Comparison of ENCODE assay signal across 8 cellular contexts in the genomic region with DNA sequence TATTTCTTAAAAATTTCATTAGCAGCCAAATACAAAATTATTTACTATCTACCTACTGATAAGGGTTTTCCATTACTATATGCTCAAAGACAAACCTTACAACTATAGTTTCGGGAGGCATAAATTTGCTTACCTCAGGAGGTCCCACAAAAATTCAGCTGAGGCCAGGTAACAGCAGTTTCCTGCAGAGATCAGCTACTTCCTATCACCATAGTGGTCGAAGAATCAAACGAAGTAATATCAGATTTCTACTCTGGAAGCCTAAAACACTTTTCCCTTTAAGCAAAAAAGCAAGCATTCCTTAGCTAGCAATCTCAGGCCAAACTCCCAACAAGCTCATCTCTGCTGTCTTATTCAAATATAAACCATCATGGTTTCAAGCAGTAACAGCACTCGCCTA. TPM values are rescaled to one million over a fixed set of nuclear protein-coding genes. Genes with fewer than 3 reads are reported as not detected.
DNase-seq lines count a peak whose midpoint lies in the region; ATAC-seq and TF ChIP-seq lines count a peak whose summit lies in the region.

No MANE protein-coding gene starts in this region.

- H3K27ac ChIP-seq in CD4-positive, alpha-beta T cell (ENCODE audit: low read depth, low read length), result peak overlapping the region; percentile 75

- H3K27ac Mint-ChIP-seq in CD4-positive, alpha-beta T cell, result peak overlapping the region; percentile 89
- H3K27ac Mint-ChIP-seq in nephron, result peak overlapping the region; percentile 80 to 93 (median 89)

- TF ChIP-seq CTCF in CD4-positive, alpha-beta T cell (IDR thresholded peaks at IDR 0.05), result no peak
- TF ChIP-seq CTCF in nephron (IDR thresholded peaks at IDR 0.05; ENCODE audit: unreplicated experiment in 3 of 3), result no peak

- H3K27me3 ChIP-seq in CD4-positive, alpha-beta T cell (ENCODE audit: control insufficient read depth, insufficient read depth, low read length), result no peaks in the 10 kb centered on the region

- H3K4me1 Mint-ChIP-seq in CD4-positive, alpha-beta T cell (ENCODE audit: low read depth), result peaks cover 55% of the 10 kb centered on the region
- H3K4me1 Mint-ChIP-seq in nephron, result peaks cover 27% of the 10 kb centered on the region

- H3K9me3 ChIP-seq in CD4-positive, alpha-beta T cell (ENCODE audit: control insufficient read depth, low read length), result no peaks in the 10 kb centered on the region

- CTCF ChIA-PET in CD4-positive, alpha-beta T cell (lab: Charles Lee), result interaction anchor here (1.0 to 3.1 kb wide), 5 partner anchors 13 to 68 kb away, joined by 3 to 17 read pairs (median 4); partner anchors contain the start of gene CARS1

- H3K36me3 Mint-ChIP-seq in CD4-positive, alpha-beta T cell (ENCODE audit: low read depth), result peaks cover 34% of the 10 kb centered on the region
- peaks cover 16% of the 10 kb centered on the region for H3K36me3 Mint-ChIP-seq in nephron (ENCODE audit: low read depth)

- no peak for ATAC-seq in CD4-positive, alpha-beta T cell (ENCODE audit: poor library complexity)
- ATAC-seq in HG02981 (IDR thresholded peaks at IDR 0.05; ENCODE audit: unreplicated experiment) (no peak), HG03460 (IDR thresholded peaks at IDR 0.05; ENCODE audit: unreplicated experiment) (no peak)

- DNase-seq in CD4-positive, alpha-beta T cell, result no peak
- DNase-seq in NCI-H526 (lab: John Stamatoyannopoulos, UW) (peak; percentile 28 to 48), dermis blood vessel endothelial cell (peak; percentile 11), NCI-H2107 (lab: John Stamatoyannopoulos, UW) (no peak)
- no peak for DNase-seq in stimulated activated CD4-positive, alpha-beta T cell treated with anti-CD3 and anti-CD28 coated beads, Interleukin-15, amount 100 ng/mL, for 24 hours

- intact Hi-C loops in CD4-positive, alpha-beta T cell (cut with DNase I, micrococcal nuclease), result loop anchor here (1.0 to 5.0 kb wide), 3 partner anchors 25 to 68 kb away; partner anchors contain the start of gene CARS1 (in 1 of the 2)

- H3K4me3 Mint-ChIP-seq in CD4-positive, alpha-beta T cell, result peak overlapping the region; percentile 99
- peak overlapping the region; percentile 98 for H3K4me3 Mint-ChIP-seq in nephron

- H3K9me3 Mint-ChIP-seq in CD4-positive, alpha-beta T cell, result no peaks in the 10 kb centered on the region
- H3K9me3 Mint-ChIP-seq in nephron, result no peaks in the 10 kb centered on the region

- no peaks in the 10 kb centered on the region for H3K27me3 Mint-ChIP-seq in CD4-positive, alpha-beta T cell
- no peaks in the 10 kb centered on the region for H3K27me3 Mint-ChIP-seq in nephron (ENCODE audit: low read depth)

- POLR2A ChIA-PET in CD4-positive, alpha-beta T cell (lab: Charles Lee), result interaction anchor here (0.7 to 4.8 kb wide), 16 partner anchors 10 to 588 kb away, joined by 3 to 206 read pairs (median 4); partner anchors contain the start of genes CARS1 and TSSC4

RNA-seq across cellular contexts. Expression of gene NAP1L4, which starts 3.1 kb away (rescaled TPM):
- 100 to 1,000 TPM; 262 to 285 TPM for total RNA-seq in CD4-positive, alpha-beta T cell
- total RNA-seq in dermis blood vessel endothelial cell, result 132 and 165 TPM in 2 replicates

RNA-seq across cellular contexts. Expression of gene PHLDA2, which starts 59.8 kb away (rescaled TPM):
- total RNA-seq in CD4-positive, alpha-beta T cell, result 1 to 10 TPM; 1.1 to 1.3 TPM
- 0.51 and 1.5 TPM in 2 replicates for total RNA-seq in dermis blood vessel endothelial cell

Comparison
In these comparisons a context has a peak if more than half of its experiments do, and no peak if none do; other contexts are left out.
1. DNase-seq: peak in NCI-H526 (2 of 2) and dermis blood vessel endothelial cell (single experiment); none in CD4-positive, alpha-beta T cell (0 of 10), NCI-H2107 (single experiment) and stimulated activated CD4-positive, alpha-beta T cell treated with anti-CD3 and anti-CD28 coated beads, Interleukin-15, amount 100 ng/mL, for 24 hours (single experiment).